14 cellular contexts compared by ENCODE assay signal in the genomic region with DNA sequence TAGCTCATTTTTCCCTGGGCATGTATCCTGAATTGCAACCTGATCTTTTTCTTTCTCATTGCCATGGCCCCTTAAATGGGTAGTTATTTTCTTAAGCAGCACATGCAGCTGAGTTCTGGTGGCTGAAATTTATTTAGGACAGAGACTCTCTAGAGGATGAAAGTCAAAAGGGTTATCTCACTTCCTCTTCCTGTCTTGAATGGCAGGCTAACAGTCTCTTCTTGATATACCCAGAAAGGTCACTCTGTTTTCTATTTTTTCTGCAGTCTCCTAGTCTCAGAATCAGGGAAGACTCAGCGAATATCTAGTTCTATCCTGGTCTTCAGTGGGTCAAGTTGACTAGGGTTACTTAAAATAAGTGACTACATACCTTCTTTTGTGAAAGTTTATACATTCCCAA.
A peak's percentile ranks its signal among the peaks of the same experiment; 100 is the strongest.
DNase-seq lines count a peak whose midpoint lies in the region; ATAC-seq and TF ChIP-seq lines count a peak whose summit lies in the region.
"Had no signal": no experiment of that assay in that cellular context is flagged by ENCODE, and none has a peak within 500 bp of the region (broad histone marks: within the 10 kb centered on the region; RNA-seq: fewer than 3 reads in every experiment).

No MANE protein-coding gene starts in this region.

- H3K36me3 ChIP-seq in mesendoderm (ENCODE audit: control insufficient read depth, insufficient read depth, low read length) (no peaks in the 10 kb centered on the region), tibial artery (no peaks in the 10 kb centered on the region), stomach (no peaks in the 10 kb centered on the region)
- H3K36me3 ChIP-seq: colonic mucosa, lower lobe of right lung had no signal

- no peak overlapping the region for H3K18ac ChIP-seq in mesendoderm (ENCODE audit: low read length)

- ATAC-seq in GM18870 (IDR thresholded peaks at IDR 0.05; ENCODE audit: unreplicated experiment) (peak; percentile 96), GM21825 (IDR thresholded peaks at IDR 0.05; ENCODE audit: unreplicated experiment) (peak; percentile 68), HG03378 (IDR thresholded peaks at IDR 0.05; ENCODE audit: unreplicated experiment) (peak; percentile 70)
- no peak for ATAC-seq in activated CD8-positive, alpha-beta T cell treated with anti-CD3 and anti-CD28 coated beads, Interleukin-2, amount 10 ng/mL, durations not matched to agents 7 days and 5 days
- ATAC-seq: lower lobe of right lung had no signal

- CTCF ChIA-PET in activated CD8-positive, alpha-beta T cell treated with anti-CD3 and anti-CD28 coated beads, Interleukin-2, amount 10 ng/mL, durations not matched to agents 7 days and 5 days (lab: Charles Lee), result no interaction called here

- H3K56ac ChIP-seq in mesendoderm (ENCODE audit: low read length), result no peak overlapping the region

- DNase-seq in mesendoderm (peak; percentile 5), tibial artery (no peak), stomach (no peak)
- DNase-seq in activated CD8-positive, alpha-beta T cell treated with anti-CD3 and anti-CD28 coated beads, Interleukin-2, amount 10 ng/mL, durations not matched to agents 7 days and 5 days, result no peak
- no peak for DNase-seq in stimulated activated CD4-positive, alpha-beta T cell treated with anti-CD3 and anti-CD28 coated beads, Interleukin-4, amount 100 ng/mL, for 4 hours
- DNase-seq: activated naive CD4-positive, alpha-beta T cell treated with anti-CD3 and anti-CD28 coated beads, Interleukin-2, amount 50 U/mL, for 16 hours; Calu3; colonic mucosa; lower lobe of right lung; NCI-H146; trophoblast cell had no signal

- H3K27ac Mint-ChIP-seq in activated CD8-positive, alpha-beta T cell treated with anti-CD3 and anti-CD28 coated beads, Interleukin-2, amount 10 ng/mL, durations not matched to agents 7 days and 5 days, result no peak overlapping the region

- H3K9me3 ChIP-seq in tibial artery, result no peaks in the 10 kb centered on the region
- H3K9me3 ChIP-seq in stomach, result no peaks in the 10 kb centered on the region
- H3K9me3 ChIP-seq: colonic mucosa, lower lobe of right lung had no signal

- H3K4me3 Mint-ChIP-seq in activated CD8-positive, alpha-beta T cell treated with anti-CD3 and anti-CD28 coated beads, Interleukin-2, amount 10 ng/mL, durations not matched to agents 7 days and 5 days, result no peak overlapping the region

- WGBS in mesendoderm (ENCODE audit: extremely low coverage, insufficient coverage, low lambda C conversion rate), result no CpG with 5 or more reads among the region's 1 CpG
- WGBS in stomach, 5 donors, result 62 to 70% (median 65%) methylated on average over 1 of the region's 1 CpG

- TF ChIP-seq POLR2A in stomach (IDR thresholded peaks at IDR 0.05), result no peak

- H3K27ac ChIP-seq in mesendoderm (ENCODE audit: low read depth, low read length) (no peak overlapping the region), tibial artery (no peak overlapping the region), stomach (no peak overlapping the region)
- H3K27ac ChIP-seq: colonic mucosa, lower lobe of right lung had no signal

- no peaks in the 10 kb centered on the region for H3K4me1 Mint-ChIP-seq in activated CD8-positive, alpha-beta T cell treated with anti-CD3 and anti-CD28 coated beads, Interleukin-2, amount 10 ng/mL, durations not matched to agents 7 days and 5 days (ENCODE audit: low read depth)

- H3K23ac ChIP-seq in mesendoderm (ENCODE audit: low read length), result no peak overlapping the region

- H3K4me3 ChIP-seq in mesendoderm (ENCODE audit: low read length), result no peak overlapping the region
- no peak overlapping the region for H3K4me3 ChIP-seq in tibial artery
- no peak overlapping the region for H3K4me3 ChIP-seq in stomach
- H3K4me3 ChIP-seq: colonic mucosa, lower lobe of right lung had no signal

- H4K5ac ChIP-seq in mesendoderm (ENCODE audit: low read length), result no peak overlapping the region

- H3K9me3 Mint-ChIP-seq in activated CD8-positive, alpha-beta T cell treated with anti-CD3 and anti-CD28 coated beads, Interleukin-2, amount 10 ng/mL, durations not matched to agents 7 days and 5 days (ENCODE audit: insufficient read depth), result no peaks in the 10 kb centered on the region

- TF ChIP-seq EP300 in stomach (IDR thresholded peaks at IDR 0.05), result no peak

- no peak overlapping the region for H3K4ac ChIP-seq in mesendoderm (ENCODE audit: low read depth, low read length)

- H2BK15ac ChIP-seq in mesendoderm (replicated peaks; ENCODE audit: low read depth), result no peak overlapping the region

- POLR2A ChIA-PET in activated CD8-positive, alpha-beta T cell treated with anti-CD3 and anti-CD28 coated beads, Interleukin-2, amount 10 ng/mL, durations not matched to agents 7 days and 5 days (lab: Charles Lee), result interaction anchor here (0.6 kb wide), 1 partner anchor 1697 kb away, joined by 3 read pairs; no protein-coding TSS in a partner anchor

- H3K4me2 ChIP-seq in mesendoderm (ENCODE audit: low read length), result no peak overlapping the region

- no peak overlapping the region for H2AK5ac ChIP-seq in mesendoderm (ENCODE audit: low read length)

- H3K4me1 ChIP-seq in mesendoderm (ENCODE audit: control insufficient read depth, low read depth, low read length) (no peaks in the 10 kb centered on the region), tibial artery (no peaks in the 10 kb centered on the region), stomach (no peaks in the 10 kb centered on the region)
- H3K4me1 ChIP-seq: colonic mucosa, lower lobe of right lung had no signal

- H3K27me3 ChIP-seq in mesendoderm (ENCODE audit: insufficient read depth, low read length, poor library complexity), result no peaks in the 10 kb centered on the region
- no peaks in the 10 kb centered on the region for H3K27me3 ChIP-seq in tibial artery
- no peaks in the 10 kb centered on the region for H3K27me3 ChIP-seq in stomach
- H3K27me3 ChIP-seq: colonic mucosa had no signal

- no peak overlapping the region for H2BK5ac ChIP-seq in mesendoderm (ENCODE audit: low read length)

- H3K79me2 ChIP-seq in mesendoderm (ENCODE audit: control insufficient read depth, insufficient read depth, low read length), result no peaks in the 10 kb centered on the region

- TF ChIP-seq CTCF in tibial artery (IDR thresholded peaks at IDR 0.05), result no peak
- no peak for TF ChIP-seq CTCF in stomach (IDR thresholded peaks at IDR 0.05)

- H3K9ac ChIP-seq in mesendoderm (ENCODE audit: low read length), result no peak overlapping the region

- no peaks in the 10 kb centered on the region for H3K36me3 Mint-ChIP-seq in activated CD8-positive, alpha-beta T cell treated with anti-CD3 and anti-CD28 coated beads, Interleukin-2, amount 10 ng/mL, durations not matched to agents 7 days and 5 days (ENCODE audit: low read depth)

- no peaks in the 10 kb centered on the region for H3K27me3 Mint-ChIP-seq in activated CD8-positive, alpha-beta T cell treated with anti-CD3 and anti-CD28 coated beads, Interleukin-2, amount 10 ng/mL, durations not matched to agents 7 days and 5 days (ENCODE audit: low read depth)

- intact Hi-C loops in tibial artery (cut with DNase I; ENCODE audit: low total_unique reads) (no loop called here), stomach (cut with DNase I; ENCODE audit: low total_unique reads) (no loop called here)

- no peak overlapping the region for H4K8ac ChIP-seq in mesendoderm (ENCODE audit: low read depth, low read length)

- H2BK120ac ChIP-seq in mesendoderm (ENCODE audit: low read depth, low read length), result no peak overlapping the region

- no peaks in the 10 kb centered on the region for H3K79me1 ChIP-seq in mesendoderm (ENCODE audit: low read length)
